15 cellular contexts compared by ENCODE assay signal in genomic region chr7:105766421-105767191, GRCh38.
DNase-seq lines count a peak whose midpoint lies in the region; ATAC-seq and TF ChIP-seq lines count a peak whose summit lies in the region.
"Had no signal": no experiment of that assay in that cellular context is flagged by ENCODE, and none has a peak within 500 bp of the region (broad histone marks: within the 10 kb centered on the region; RNA-seq: fewer than 3 reads in every experiment).

No MANE protein-coding gene starts in this region.

- peaks cover 24% of the 10 kb centered on the region for H3K4me1 ChIP-seq in CD4-positive, CD25-positive, alpha-beta regulatory T cell (ENCODE audit: control insufficient read depth, insufficient read depth, low read length, poor library complexity, severe bottlenecking)
- H3K4me1 ChIP-seq: colonic mucosa had no signal

- no peaks in the 10 kb centered on the region for H3K27me3 ChIP-seq in CD4-positive, CD25-positive, alpha-beta regulatory T cell (ENCODE audit: control insufficient read depth, insufficient read depth, low read length)
- no peaks in the 10 kb centered on the region; the same call in 1 of the 2 replicates for H3K27me3 ChIP-seq in GM06990 (replicated peaks; ENCODE audit: control insufficient read depth, insufficient read depth, low read length)
- H3K27me3 ChIP-seq: colonic mucosa, esophagus muscularis mucosa had no signal

- no peak overlapping the region for H3K4me3 ChIP-seq in CD4-positive, CD25-positive, alpha-beta regulatory T cell (ENCODE audit: low read depth, low read length)
- H3K4me3 ChIP-seq in GM06990 (replicated peaks; ENCODE audit: low read depth, low read length), result no peak overlapping the region
- H3K4me3 ChIP-seq: colonic mucosa, esophagus muscularis mucosa had no signal

- peaks cover 6% of the 10 kb centered on the region for H3K36me3 ChIP-seq in CD4-positive, CD25-positive, alpha-beta regulatory T cell (ENCODE audit: control insufficient read depth, insufficient read depth, low read length)
- H3K36me3 ChIP-seq in GM06990 (ENCODE audit: control insufficient read depth, insufficient read depth, low read length), result no peaks in the 10 kb centered on the region
- H3K36me3 ChIP-seq: colonic mucosa, esophagus muscularis mucosa had no signal

- no peak overlapping the region for H3K27ac ChIP-seq in CD4-positive, CD25-positive, alpha-beta regulatory T cell (ENCODE audit: insufficient read depth, low read length, poor library complexity, severe bottlenecking)
- H3K27ac ChIP-seq: colonic mucosa, esophagus muscularis mucosa had no signal

- intact Hi-C loops in activated T-helper 2 cell treated with anti-CD3 and anti-CD28 coated beads, Interferon-gamma antibody, Interleukin-2, Interleukin-4, amounts not matched to agents 10 μg/mL and 5 μg/mL and 100 μg/mL, durations not matched to agents 14 hours and 24 hours and 36 hours (cut with micrococcal nuclease), result loop anchor here (1.0 to 5.0 kb wide), 3 partner anchors 43 to 256 kb away; no protein-coding TSS in a partner anchor

- H3K4me3 Mint-ChIP-seq in CD4-positive, CD25-positive, alpha-beta regulatory T cell, result no peak overlapping the region
- H3K4me3 Mint-ChIP-seq in IgD-negative memory B cell (peak overlapping the region in 3 of 4 donors; percentile 16 to 56 (median 49)), endothelial cell (ENCODE audit: unreplicated experiment) (peak overlapping the region; percentile 65)
- H3K4me3 Mint-ChIP-seq in activated T-helper 2 cell treated with anti-CD3 and anti-CD28 coated beads, Interferon-gamma antibody, Interleukin-2, Interleukin-4, amounts not matched to agents 10 μg/mL and 5 μg/mL and 100 μg/mL, durations not matched to agents 14 hours and 24 hours and 36 hours (ENCODE audit: low read depth), result no peak overlapping the region
- H3K4me3 Mint-ChIP-seq: CD4-positive, alpha-beta T cell; natural killer cell had no signal

- DNase-seq in CD4-positive, CD25-positive, alpha-beta regulatory T cell, result peak in 1 of 3 donors; percentile 7
- DNase-seq in GM06990 (ENCODE audit: extremely low read depth, insufficient read length) (peak; percentile 44), endothelial cell (ENCODE audit: low spot score) (no peak), HT-29 (ENCODE audit: low spot score) (no peak)
- no peak for DNase-seq in activated T-helper 2 cell treated with anti-CD3 and anti-CD28 coated beads, Interferon-gamma antibody, Interleukin-2, Interleukin-4, amounts not matched to agents 10 μg/mL and 5 μg/mL and 100 μg/mL, durations not matched to agents 14 hours and 24 hours and 36 hours (ENCODE audit: low spot score)
- DNase-seq: activated CD8-positive, alpha-beta memory T cell treated with anti-CD3 and anti-CD28 coated beads for 24 hours; CD4-positive, alpha-beta T cell; colonic mucosa; left ventricle myocardium superior; natural killer cell; NCI-H1048 had no signal

- H3K27me3 Mint-ChIP-seq in CD4-positive, CD25-positive, alpha-beta regulatory T cell, result no peaks in the 10 kb centered on the region
- H3K27me3 Mint-ChIP-seq in IgD-negative memory B cell (peaks cover 28% of the 10 kb centered on the region), endothelial cell (ENCODE audit: unreplicated experiment) (peaks cover 2% of the 10 kb centered on the region)
- H3K27me3 Mint-ChIP-seq in activated T-helper 2 cell treated with anti-CD3 and anti-CD28 coated beads, Interferon-gamma antibody, Interleukin-2, Interleukin-4, amounts not matched to agents 10 μg/mL and 5 μg/mL and 100 μg/mL, durations not matched to agents 14 hours and 24 hours and 36 hours (ENCODE audit: low read depth), result peaks cover 4% of the 10 kb centered on the region
- H3K27me3 Mint-ChIP-seq: CD4-positive, alpha-beta T cell had no signal

- H3K4me1 Mint-ChIP-seq in CD4-positive, CD25-positive, alpha-beta regulatory T cell, result peaks cover 33 to 77% (median 53%) of the 10 kb centered on the region in 4 donors
- peaks cover 18 to 36% (median 22%) of the 10 kb centered on the region in 3 donors for H3K4me1 Mint-ChIP-seq in IgD-negative memory B cell
- H3K4me1 Mint-ChIP-seq in endothelial cell (ENCODE audit: unreplicated experiment), result peaks cover 18% of the 10 kb centered on the region
- peaks cover 44% of the 10 kb centered on the region for H3K4me1 Mint-ChIP-seq in activated T-helper 2 cell treated with anti-CD3 and anti-CD28 coated beads, Interferon-gamma antibody, Interleukin-2, Interleukin-4, amounts not matched to agents 10 μg/mL and 5 μg/mL and 100 μg/mL, durations not matched to agents 14 hours and 24 hours and 36 hours (ENCODE audit: low read depth)

- no peaks in the 10 kb centered on the region for H3K9me3 Mint-ChIP-seq in CD4-positive, CD25-positive, alpha-beta regulatory T cell
- H3K9me3 Mint-ChIP-seq in IgD-negative memory B cell (no peaks in the 10 kb centered on the region), endothelial cell (ENCODE audit: unreplicated experiment) (no peaks in the 10 kb centered on the region)
- no peaks in the 10 kb centered on the region for H3K9me3 Mint-ChIP-seq in activated T-helper 2 cell treated with anti-CD3 and anti-CD28 coated beads, Interferon-gamma antibody, Interleukin-2, Interleukin-4, amounts not matched to agents 10 μg/mL and 5 μg/mL and 100 μg/mL, durations not matched to agents 14 hours and 24 hours and 36 hours
- H3K9me3 Mint-ChIP-seq: CD4-positive, alpha-beta T cell; natural killer cell had no signal

- H3K36me3 Mint-ChIP-seq in CD4-positive, CD25-positive, alpha-beta regulatory T cell, result peaks cover 6% of the 10 kb centered on the region
- H3K36me3 Mint-ChIP-seq in IgD-negative memory B cell (no peaks in the 10 kb centered on the region), endothelial cell (ENCODE audit: low read depth, unreplicated experiment) (no peaks in the 10 kb centered on the region)
- no peaks in the 10 kb centered on the region for H3K36me3 Mint-ChIP-seq in activated T-helper 2 cell treated with anti-CD3 and anti-CD28 coated beads, Interferon-gamma antibody, Interleukin-2, Interleukin-4, amounts not matched to agents 10 μg/mL and 5 μg/mL and 100 μg/mL, durations not matched to agents 14 hours and 24 hours and 36 hours (ENCODE audit: low read depth)
- H3K36me3 Mint-ChIP-seq: natural killer cell had no signal

- TF ChIP-seq CTCF in GM06990 (IDR thresholded peaks at IDR 0.05; ENCODE audit: insufficient read depth, low read length, poor library complexity, severe bottlenecking) (no peak), endothelial cell (IDR thresholded peaks at IDR 0.05; ENCODE audit: unreplicated experiment) (no peak)

- H3K27ac Mint-ChIP-seq in CD4-positive, CD25-positive, alpha-beta regulatory T cell, result peak overlapping the region; percentile 32 to 90 (median 38)
- H3K27ac Mint-ChIP-seq in IgD-negative memory B cell, result no peak overlapping the region
- H3K27ac Mint-ChIP-seq in endothelial cell (ENCODE audit: unreplicated experiment), result no peak overlapping the region
- H3K27ac Mint-ChIP-seq in activated T-helper 2 cell treated with anti-CD3 and anti-CD28 coated beads, Interferon-gamma antibody, Interleukin-2, Interleukin-4, amounts not matched to agents 10 μg/mL and 5 μg/mL and 100 μg/mL, durations not matched to agents 14 hours and 24 hours and 36 hours, result no peak overlapping the region
- H3K27ac Mint-ChIP-seq: CD4-positive, alpha-beta T cell; natural killer cell had no signal

- ATAC-seq in CD4-positive, CD25-positive, alpha-beta regulatory T cell (ENCODE audit: low read depth in 2 of 2), result no peak
- no peak for ATAC-seq in GM18517 (IDR thresholded peaks at IDR 0.05; ENCODE audit: unreplicated experiment)
- ATAC-seq: HepG2, left ventricle myocardium superior, natural killer cell had no signal

- no peaks in the 10 kb centered on the region for H3K9me3 ChIP-seq in CD4-positive, CD25-positive, alpha-beta regulatory T cell (ENCODE audit: control insufficient read depth in 2 of 2, low read length in 2 of 2)
- H3K9me3 ChIP-seq: colonic mucosa, esophagus muscularis mucosa had no signal

Comparison
In these comparisons a context has a peak if more than half of its experiments do, and no peak if none do; other contexts are left out.
1. H3K27ac Mint-ChIP-seq: peak in CD4-positive, CD25-positive, alpha-beta regulatory T cell (3 of 3); none in IgD-negative memory B cell (0 of 3), endothelial cell (single experiment) and activated T-helper 2 cell treated with anti-CD3 and anti-CD28 coated beads, Interferon-gamma antibody, Interleukin-2, Interleukin-4, amounts not matched to agents 10 μg/mL and 5 μg/mL and 100 μg/mL, durations not matched to agents 14 hours and 24 hours and 36 hours (single experiment).
2. H3K4me3 Mint-ChIP-seq: peak in IgD-negative memory B cell (3 of 4) and endothelial cell (single experiment); none in CD4-positive, CD25-positive, alpha-beta regulatory T cell (0 of 4) and activated T-helper 2 cell treated with anti-CD3 and anti-CD28 coated beads, Interferon-gamma antibody, Interleukin-2, Interleukin-4, amounts not matched to agents 10 μg/mL and 5 μg/mL and 100 μg/mL, durations not matched to agents 14 hours and 24 hours and 36 hours (single experiment).